ENCODE assay signal across 1 cellular context in the genomic region with DNA sequence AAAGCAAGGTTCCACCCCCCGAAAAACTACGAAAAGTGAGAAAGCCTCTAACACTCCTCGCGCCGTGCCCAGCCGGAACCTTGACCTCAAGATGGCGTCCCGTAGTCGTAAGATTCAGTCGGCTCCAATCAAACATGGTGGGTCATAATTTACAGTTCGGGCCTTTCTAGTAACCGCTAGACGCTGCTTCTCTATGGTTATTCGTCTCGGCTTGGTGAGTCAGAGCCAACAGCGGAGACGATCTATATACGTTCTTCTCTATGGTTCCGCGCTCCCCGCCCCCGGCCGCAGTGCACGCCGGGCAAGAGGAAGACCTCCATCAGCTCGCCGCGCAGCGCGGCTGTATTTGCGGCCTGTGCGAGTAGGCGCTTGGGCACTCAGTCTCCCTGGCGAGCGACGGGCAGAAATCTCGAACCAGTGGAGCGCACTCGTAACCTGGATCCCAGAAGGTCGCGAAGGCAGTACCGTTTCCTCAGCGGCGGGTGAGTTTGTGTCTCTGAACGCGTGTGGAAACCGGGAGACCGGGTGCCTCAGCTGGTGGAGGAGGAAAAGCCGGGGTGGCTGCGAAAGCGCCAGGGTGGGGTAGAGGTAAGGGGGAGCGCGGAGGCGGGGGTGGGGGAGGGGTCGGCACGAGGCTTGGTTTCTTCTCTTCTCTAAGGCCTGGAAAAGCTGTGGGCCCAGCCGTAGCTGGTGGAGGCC.
TF ChIP-seq lines count a peak whose summit lies in the region.

A gene (plus strand): TSS at position 311 of the 699 bp plus-strand sequence. CDS start 13,108 bp downstream, outside the sequence.

TF ChIP-seq in HepG2, 621 proteins besides CTCF, POLR2A, EP300 and RAD21 (continued from another document and continues in another):
- TF ChIP-seq, protein P1, sequence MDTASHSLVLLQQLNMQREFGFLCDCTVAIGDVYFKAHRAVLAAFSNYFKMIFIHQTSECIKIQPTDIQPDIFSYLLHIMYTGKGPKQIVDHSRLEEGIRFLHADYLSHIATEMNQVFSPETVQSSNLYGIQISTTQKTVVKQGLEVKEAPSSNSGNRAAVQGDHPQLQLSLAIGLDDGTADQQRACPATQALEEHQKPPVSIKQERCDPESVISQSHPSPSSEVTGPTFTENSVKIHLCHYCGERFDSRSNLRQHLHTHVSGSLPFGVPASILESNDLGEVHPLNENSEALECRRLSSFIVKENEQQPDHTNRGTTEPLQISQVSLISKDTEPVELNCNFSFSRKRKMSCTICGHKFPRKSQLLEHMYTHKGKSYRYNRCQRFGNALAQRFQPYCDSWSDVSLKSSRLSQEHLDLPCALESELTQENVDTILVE (CRISPR knock-in tag; IDR thresholded peaks at IDR 0.05): peak; percentile 54
- TF ChIP-seq, protein P2, sequence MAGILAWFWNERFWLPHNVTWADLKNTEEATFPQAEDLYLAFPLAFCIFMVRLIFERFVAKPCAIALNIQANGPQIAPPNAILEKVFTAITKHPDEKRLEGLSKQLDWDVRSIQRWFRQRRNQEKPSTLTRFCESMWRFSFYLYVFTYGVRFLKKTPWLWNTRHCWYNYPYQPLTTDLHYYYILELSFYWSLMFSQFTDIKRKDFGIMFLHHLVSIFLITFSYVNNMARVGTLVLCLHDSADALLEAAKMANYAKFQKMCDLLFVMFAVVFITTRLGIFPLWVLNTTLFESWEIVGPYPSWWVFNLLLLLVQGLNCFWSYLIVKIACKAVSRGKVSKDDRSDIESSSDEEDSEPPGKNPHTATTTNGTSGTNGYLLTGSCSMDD (CRISPR knock-in tag; IDR thresholded peaks at IDR 0.05): no peak
- TF ChIP-seq ZBTB7A (CRISPR knock-in tag; IDR thresholded peaks at IDR 0.05) (no peak), ZFP62 (CRISPR knock-in tag; IDR thresholded peaks at IDR 0.05) (no peak), STAT5B (CRISPR knock-in tag; IDR thresholded peaks at IDR 0.05) (0 out of 2 replicates have a peak, but pooled peaks have one; percentile 62), ZNF225 (CRISPR knock-in tag; IDR thresholded peaks at IDR 0.05) (peak; percentile 76; the same call in 1 of the 2 replicates), MTF2 (CRISPR knock-in tag; IDR thresholded peaks at IDR 0.05; ENCODE audit: borderline replicate concordance) (no peak), ZSCAN22 (CRISPR knock-in tag; IDR thresholded peaks at IDR 0.05) (no peak), GLI4 (CRISPR knock-in tag; IDR thresholded peaks at IDR 0.05; ENCODE audit: borderline replicate concordance) (peak; percentile 60; the same call in 1 of the 2 replicates), PRPF4 (IDR thresholded peaks at IDR 0.05; ENCODE audit: low read depth, low read length, poor library complexity, severe bottlenecking) (no peak), ZBTB21 (CRISPR knock-in tag; IDR thresholded peaks at IDR 0.05) (no peak), RFX1 (IDR thresholded peaks at IDR 0.05) (no peak), ZNF558 (CRISPR knock-in tag; IDR thresholded peaks at IDR 0.05; ENCODE audit: borderline replicate concordance) (peak; percentile 97; the same call in 1 of the 2 replicates), AHR (CRISPR knock-in tag; IDR thresholded peaks at IDR 0.05) (peak; percentile 81; the same call in 1 of the 2 replicates), SNAI1 (CRISPR knock-in tag; IDR thresholded peaks at IDR 0.05; ENCODE audit: borderline replicate concordance) (no peak), ZNF605 (CRISPR knock-in tag; IDR thresholded peaks at IDR 0.05) (peak; percentile 77), SRSF1 (optimal IDR thresholded peaks at IDR 0.05; ENCODE audit: low read depth, low read length) (no peak), RARA (CRISPR knock-in tag; IDR thresholded peaks at IDR 0.05) (no peak), CHD4 (IDR thresholded peaks at IDR 0.05; ENCODE audit: borderline replicate concordance, low read length) (no peak), SKI (IDR thresholded peaks at IDR 0.05; ENCODE audit: partially characterized antibody) (peak; percentile 35), ETV6 (CRISPR knock-in tag; conservative IDR thresholded peaks at IDR 0.05) (peak; percentile 84; the same call in 1 of the 2 replicates), CEBPB (IDR thresholded peaks at IDR 0.05; ENCODE audit: borderline replicate concordance, low read depth, low read length) (no peak), FOSL1 (CRISPR knock-in tag; IDR thresholded peaks at IDR 0.05; ENCODE audit: borderline replicate concordance) (peak; percentile 69; the same call in 1 of the 2 replicates), FOXJ3 (CRISPR knock-in tag; IDR thresholded peaks at IDR 0.05; ENCODE audit: borderline replicate concordance) (no peak), MIXL1 (CRISPR knock-in tag; IDR thresholded peaks at IDR 0.05) (peak; percentile 88), ZNF674 (CRISPR knock-in tag; IDR thresholded peaks at IDR 0.05; ENCODE audit: low read depth) (no peak), ZNF563 (CRISPR knock-in tag; IDR thresholded peaks at IDR 0.05) (peak; percentile 74; the same call in 1 of the 2 replicates), ZNF879 (CRISPR knock-in tag; IDR thresholded peaks at IDR 0.05) (0 out of 2 replicates have a peak, but pooled peaks have one; percentile 40), CEBPG (CRISPR knock-in tag; IDR thresholded peaks at IDR 0.05) (peak; percentile 40), ZFAT (CRISPR knock-in tag; conservative IDR thresholded peaks at IDR 0.05) (no peak)
- TF ChIP-seq, protein P3, sequence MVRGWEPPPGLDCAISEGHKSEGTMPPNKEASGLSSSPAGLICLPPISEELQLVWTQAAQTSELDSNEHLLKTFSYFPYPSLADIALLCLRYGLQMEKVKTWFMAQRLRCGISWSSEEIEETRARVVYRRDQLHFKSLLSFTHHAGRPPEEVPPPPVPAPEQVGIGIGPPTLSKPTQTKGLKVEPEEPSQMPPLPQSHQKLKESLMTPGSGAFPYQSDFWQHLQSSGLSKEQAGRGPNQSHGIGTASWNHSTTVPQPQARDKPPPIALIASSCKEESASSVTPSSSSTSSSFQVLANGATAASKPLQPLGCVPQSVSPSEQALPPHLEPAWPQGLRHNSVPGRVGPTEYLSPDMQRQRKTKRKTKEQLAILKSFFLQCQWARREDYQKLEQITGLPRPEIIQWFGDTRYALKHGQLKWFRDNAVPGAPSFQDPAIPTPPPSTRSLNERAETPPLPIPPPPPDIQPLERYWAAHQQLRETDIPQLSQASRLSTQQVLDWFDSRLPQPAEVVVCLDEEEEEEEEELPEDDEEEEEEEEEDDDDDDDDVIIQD (CRISPR knock-in tag; IDR thresholded peaks at IDR 0.05; ENCODE audit: low read depth): peak; percentile 88
- TF ChIP-seq, protein P4, sequence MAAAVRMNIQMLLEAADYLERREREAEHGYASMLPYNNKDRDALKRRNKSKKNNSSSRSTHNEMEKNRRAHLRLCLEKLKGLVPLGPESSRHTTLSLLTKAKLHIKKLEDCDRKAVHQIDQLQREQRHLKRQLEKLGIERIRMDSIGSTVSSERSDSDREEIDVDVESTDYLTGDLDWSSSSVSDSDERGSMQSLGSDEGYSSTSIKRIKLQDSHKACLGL (CRISPR knock-in tag; IDR thresholded peaks at IDR 0.05): peak; percentile 63; the same call in 1 of the 2 replicates
- TF ChIP-seq, protein P5, sequence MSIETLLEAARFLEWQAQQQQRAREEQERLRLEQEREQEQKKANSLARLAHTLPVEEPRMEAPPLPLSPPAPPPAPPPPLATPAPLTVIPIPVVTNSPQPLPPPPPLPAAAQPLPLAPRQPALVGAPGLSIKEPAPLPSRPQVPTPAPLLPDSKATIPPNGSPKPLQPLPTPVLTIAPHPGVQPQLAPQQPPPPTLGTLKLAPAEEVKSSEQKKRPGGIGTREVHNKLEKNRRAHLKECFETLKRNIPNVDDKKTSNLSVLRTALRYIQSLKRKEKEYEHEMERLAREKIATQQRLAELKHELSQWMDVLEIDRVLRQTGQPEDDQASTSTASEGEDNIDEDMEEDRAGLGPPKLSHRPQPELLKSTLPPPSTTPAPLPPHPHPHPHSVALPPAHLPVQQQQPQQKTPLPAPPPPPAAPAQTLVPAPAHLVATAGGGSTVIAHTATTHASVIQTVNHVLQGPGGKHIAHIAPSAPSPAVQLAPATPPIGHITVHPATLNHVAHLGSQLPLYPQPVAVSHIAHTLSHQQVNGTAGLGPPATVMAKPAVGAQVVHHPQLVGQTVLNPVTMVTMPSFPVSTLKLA (IDR thresholded peaks at IDR 0.05): 0 out of 2 replicates have a peak, but pooled peaks have one; percentile 2
- TF ChIP-seq, protein P6, sequence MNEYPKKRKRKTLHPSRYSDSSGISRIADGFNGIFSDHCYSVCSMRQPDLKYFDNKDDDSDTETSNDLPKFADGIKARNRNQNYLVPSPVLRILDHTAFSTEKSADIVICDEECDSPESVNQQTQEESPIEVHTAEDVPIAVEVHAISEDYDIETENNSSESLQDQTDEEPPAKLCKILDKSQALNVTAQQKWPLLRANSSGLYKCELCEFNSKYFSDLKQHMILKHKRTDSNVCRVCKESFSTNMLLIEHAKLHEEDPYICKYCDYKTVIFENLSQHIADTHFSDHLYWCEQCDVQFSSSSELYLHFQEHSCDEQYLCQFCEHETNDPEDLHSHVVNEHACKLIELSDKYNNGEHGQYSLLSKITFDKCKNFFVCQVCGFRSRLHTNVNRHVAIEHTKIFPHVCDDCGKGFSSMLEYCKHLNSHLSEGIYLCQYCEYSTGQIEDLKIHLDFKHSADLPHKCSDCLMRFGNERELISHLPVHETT (CRISPR knock-in tag; conservative IDR thresholded peaks at IDR 0.05): no peak; the same call in none of the 2 replicates
- TF ChIP-seq, protein P7, sequence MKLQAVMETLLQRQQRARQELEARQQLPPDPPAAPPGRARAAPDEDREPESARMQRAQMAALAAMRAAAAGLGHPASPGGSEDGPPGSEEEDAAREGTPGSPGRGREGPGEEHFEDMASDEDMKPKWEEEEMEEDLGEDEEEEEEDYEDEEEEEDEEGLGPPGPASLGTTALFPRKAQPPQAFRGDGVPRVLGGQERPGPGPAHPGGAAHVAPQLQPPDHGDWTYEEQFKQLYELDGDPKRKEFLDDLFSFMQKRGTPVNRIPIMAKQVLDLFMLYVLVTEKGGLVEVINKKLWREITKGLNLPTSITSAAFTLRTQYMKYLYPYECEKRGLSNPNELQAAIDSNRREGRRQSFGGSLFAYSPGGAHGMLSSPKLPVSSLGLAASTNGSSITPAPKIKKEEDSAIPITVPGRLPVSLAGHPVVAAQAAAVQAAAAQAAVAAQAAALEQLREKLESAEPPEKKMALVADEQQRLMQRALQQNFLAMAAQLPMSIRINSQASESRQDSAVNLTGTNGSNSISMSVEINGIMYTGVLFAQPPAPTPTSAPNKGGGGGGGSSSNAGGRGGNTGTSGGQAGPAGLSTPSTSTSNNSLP (IDR thresholded peaks at IDR 0.05; ENCODE audit: low read depth, low read length): peak; percentile 95
- TF ChIP-seq, protein P8, sequence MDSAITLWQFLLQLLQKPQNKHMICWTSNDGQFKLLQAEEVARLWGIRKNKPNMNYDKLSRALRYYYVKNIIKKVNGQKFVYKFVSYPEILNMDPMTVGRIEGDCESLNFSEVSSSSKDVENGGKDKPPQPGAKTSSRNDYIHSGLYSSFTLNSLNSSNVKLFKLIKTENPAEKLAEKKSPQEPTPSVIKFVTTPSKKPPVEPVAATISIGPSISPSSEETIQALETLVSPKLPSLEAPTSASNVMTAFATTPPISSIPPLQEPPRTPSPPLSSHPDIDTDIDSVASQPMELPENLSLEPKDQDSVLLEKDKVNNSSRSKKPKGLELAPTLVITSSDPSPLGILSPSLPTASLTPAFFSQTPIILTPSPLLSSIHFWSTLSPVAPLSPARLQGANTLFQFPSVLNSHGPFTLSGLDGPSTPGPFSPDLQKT (CRISPR knock-in tag; IDR thresholded peaks at IDR 0.05; ENCODE audit: borderline replicate concordance): no peak
- TF ChIP-seq, protein P9, sequence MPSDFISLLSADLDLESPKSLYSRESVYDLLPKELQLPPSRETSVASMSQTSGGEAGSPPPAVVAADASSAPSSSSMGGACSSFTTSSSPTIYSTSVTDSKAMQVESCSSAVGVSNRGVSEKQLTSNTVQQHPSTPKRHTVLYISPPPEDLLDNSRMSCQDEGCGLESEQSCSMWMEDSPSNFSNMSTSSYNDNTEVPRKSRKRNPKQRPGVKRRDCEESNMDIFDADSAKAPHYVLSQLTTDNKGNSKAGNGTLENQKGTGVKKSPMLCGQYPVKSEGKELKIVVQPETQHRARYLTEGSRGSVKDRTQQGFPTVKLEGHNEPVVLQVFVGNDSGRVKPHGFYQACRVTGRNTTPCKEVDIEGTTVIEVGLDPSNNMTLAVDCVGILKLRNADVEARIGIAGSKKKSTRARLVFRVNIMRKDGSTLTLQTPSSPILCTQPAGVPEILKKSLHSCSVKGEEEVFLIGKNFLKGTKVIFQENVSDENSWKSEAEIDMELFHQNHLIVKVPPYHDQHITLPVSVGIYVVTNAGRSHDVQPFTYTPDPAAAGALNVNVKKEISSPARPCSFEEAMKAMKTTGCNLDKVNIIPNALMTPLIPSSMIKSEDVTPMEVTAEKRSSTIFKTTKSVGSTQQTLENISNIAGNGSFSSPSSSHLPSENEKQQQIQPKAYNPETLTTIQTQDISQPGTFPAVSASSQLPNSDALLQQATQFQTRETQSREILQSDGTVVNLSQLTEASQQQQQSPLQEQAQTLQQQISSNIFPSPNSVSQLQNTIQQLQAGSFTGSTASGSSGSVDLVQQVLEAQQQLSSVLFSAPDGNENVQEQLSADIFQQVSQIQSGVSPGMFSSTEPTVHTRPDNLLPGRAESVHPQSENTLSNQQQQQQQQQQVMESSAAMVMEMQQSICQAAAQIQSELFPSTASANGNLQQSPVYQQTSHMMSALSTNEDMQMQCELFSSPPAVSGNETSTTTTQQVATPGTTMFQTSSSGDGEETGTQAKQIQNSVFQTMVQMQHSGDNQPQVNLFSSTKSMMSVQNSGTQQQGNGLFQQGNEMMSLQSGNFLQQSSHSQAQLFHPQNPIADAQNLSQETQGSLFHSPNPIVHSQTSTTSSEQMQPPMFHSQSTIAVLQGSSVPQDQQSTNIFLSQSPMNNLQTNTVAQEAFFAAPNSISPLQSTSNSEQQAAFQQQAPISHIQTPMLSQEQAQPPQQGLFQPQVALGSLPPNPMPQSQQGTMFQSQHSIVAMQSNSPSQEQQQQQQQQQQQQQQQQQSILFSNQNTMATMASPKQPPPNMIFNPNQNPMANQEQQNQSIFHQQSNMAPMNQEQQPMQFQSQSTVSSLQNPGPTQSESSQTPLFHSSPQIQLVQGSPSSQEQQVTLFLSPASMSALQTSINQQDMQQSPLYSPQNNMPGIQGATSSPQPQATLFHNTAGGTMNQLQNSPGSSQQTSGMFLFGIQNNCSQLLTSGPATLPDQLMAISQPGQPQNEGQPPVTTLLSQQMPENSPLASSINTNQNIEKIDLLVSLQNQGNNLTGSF (CRISPR knock-in tag; IDR thresholded peaks at IDR 0.05): 0 out of 2 replicates have a peak, but pooled peaks have one; percentile 14
- TF ChIP-seq, protein P10, sequence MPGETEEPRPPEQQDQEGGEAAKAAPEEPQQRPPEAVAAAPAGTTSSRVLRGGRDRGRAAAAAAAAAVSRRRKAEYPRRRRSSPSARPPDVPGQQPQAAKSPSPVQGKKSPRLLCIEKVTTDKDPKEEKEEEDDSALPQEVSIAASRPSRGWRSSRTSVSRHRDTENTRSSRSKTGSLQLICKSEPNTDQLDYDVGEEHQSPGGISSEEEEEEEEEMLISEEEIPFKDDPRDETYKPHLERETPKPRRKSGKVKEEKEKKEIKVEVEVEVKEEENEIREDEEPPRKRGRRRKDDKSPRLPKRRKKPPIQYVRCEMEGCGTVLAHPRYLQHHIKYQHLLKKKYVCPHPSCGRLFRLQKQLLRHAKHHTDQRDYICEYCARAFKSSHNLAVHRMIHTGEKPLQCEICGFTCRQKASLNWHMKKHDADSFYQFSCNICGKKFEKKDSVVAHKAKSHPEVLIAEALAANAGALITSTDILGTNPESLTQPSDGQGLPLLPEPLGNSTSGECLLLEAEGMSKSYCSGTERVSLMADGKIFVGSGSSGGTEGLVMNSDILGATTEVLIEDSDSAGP (CRISPR knock-in tag; IDR thresholded peaks at IDR 0.05; ENCODE audit: borderline replicate concordance): peak; percentile 74
